In genomic region chr11:17276236-17277023, GRCh38 we compare ENCODE assay signal across 1 cellular context.
TF ChIP-seq lines count a peak whose summit lies in the region.

Gene NUCB2, plus strand, starts transcription at chr11:17276739. Its CDS starts 18,585 bp downstream, at chr11:17295324.

TF ChIP-seq in K562, 482 proteins besides CTCF, POLR2A, EP300 and RAD21 (continued from another document and continues in another):
- TF ChIP-seq ZNF655 (CRISPR knock-in tag; IDR thresholded peaks at IDR 0.05), result no peak
- TF ChIP-seq ZNF445 (CRISPR knock-in tag; IDR thresholded peaks at IDR 0.05; ENCODE audit: low read depth), result no peak
- no peak for TF ChIP-seq CBFA2T2 (conservative IDR thresholded peaks at IDR 0.05)
- TF ChIP-seq PML (IDR thresholded peaks at IDR 0.05; ENCODE audit: low read length), result peak; percentile 25; the same call in 1 of the 2 replicates
- TF ChIP-seq YY1 (IDR thresholded peaks at IDR 0.05; ENCODE audit: borderline replicate concordance in 1 of 3, control insufficient read depth in 1 of 3, extremely low read depth in 1 of 3, insufficient read depth in 3 of 3, insufficient read length in 1 of 3, insufficient replicate concordance in 2 of 3, low read depth in 1 of 3, low read length in 2 of 3), result peak; percentile 15 to 80 (median 75)
- TF ChIP-seq IFI16 (CRISPR knock-in tag; IDR thresholded peaks at IDR 0.05), result no peak
- no peak for TF ChIP-seq ZKSCAN3 (CRISPR knock-in tag; IDR thresholded peaks at IDR 0.05)
- TF ChIP-seq ZNF764 (CRISPR knock-in tag; IDR thresholded peaks at IDR 0.05; ENCODE audit: low read depth), result no peak
- peak; percentile 100 for TF ChIP-seq RBM25 (IDR thresholded peaks at IDR 0.05; ENCODE audit: low read depth, low read length, severe bottlenecking)
- TF ChIP-seq BRD9 (IDR thresholded peaks at IDR 0.05; ENCODE audit: low read depth, partially characterized antibody), result no peak
- peak; percentile 87 to 93 for TF ChIP-seq E2F6 (IDR thresholded peaks at IDR 0.05; ENCODE audit: borderline replicate concordance in 1 of 2, extremely low read depth in 1 of 2, insufficient read depth in 1 of 2, insufficient read length in 1 of 2, low read depth in 1 of 2, low read length in 1 of 2, poor library complexity in 1 of 2, severe bottlenecking in 1 of 2)
- TF ChIP-seq CREB3 (tag; conservative IDR thresholded peaks at IDR 0.05; ENCODE audit: low read depth), result no peak
- TF ChIP-seq MAZ (CRISPR knock-in tag; conservative IDR thresholded peaks at IDR 0.05 in 1 of 2, IDR thresholded peaks at IDR 0.05 in 1 of 2), result peak; percentile 85 to 90
- no peak for TF ChIP-seq BCOR (IDR thresholded peaks at IDR 0.05)
- no peak for TF ChIP-seq ZNF134 (CRISPR knock-in tag; conservative IDR thresholded peaks at IDR 0.05)
- TF ChIP-seq FOXK1 (CRISPR knock-in tag; IDR thresholded peaks at IDR 0.05; ENCODE audit: borderline replicate concordance), result 0 out of 2 replicates have a peak, but pooled peaks have one; percentile 57
- no peak for TF ChIP-seq MED1 (CRISPR knock-in tag; IDR thresholded peaks at IDR 0.05; ENCODE audit: borderline replicate concordance)
- peak; percentile 47; the same call in 1 of the 2 replicates for TF ChIP-seq NFIC (IDR thresholded peaks at IDR 0.05)
- TF ChIP-seq ZNF444 (CRISPR knock-in tag; IDR thresholded peaks at IDR 0.05), result no peak
- TF ChIP-seq THRA (IDR thresholded peaks at IDR 0.05), result no peak
- no peak for TF ChIP-seq ZFP30 (CRISPR knock-in tag; IDR thresholded peaks at IDR 0.05; ENCODE audit: borderline replicate concordance)
- no peak for TF ChIP-seq KHSRP (IDR thresholded peaks at IDR 0.05)
- peak; percentile 49 for TF ChIP-seq SAP30 (IDR thresholded peaks at IDR 0.05; ENCODE audit: borderline replicate concordance, insufficient read depth, low read depth, low read length, poor library complexity, severe bottlenecking)
- peak in 1 of 2 experiments; percentile 38; a peak in 1 of 4 replicates for TF ChIP-seq TRIM24 (IDR thresholded peaks at IDR 0.05)
- TF ChIP-seq STAG1 (CRISPR knock-in tag; IDR thresholded peaks at IDR 0.05; ENCODE audit: borderline replicate concordance), result no peak
- TF ChIP-seq ELF1 (tag; IDR thresholded peaks at IDR 0.05), result no peak
- TF ChIP-seq ZNF184 (CRISPR knock-in tag; IDR thresholded peaks at IDR 0.05), result no peak
- no peak for TF ChIP-seq SNIP1 (IDR thresholded peaks at IDR 0.05; ENCODE audit: low read depth)
- peak in 1 of 2 experiments; percentile 25; a peak in 1 of 4 replicates for TF ChIP-seq HDAC1 (IDR thresholded peaks at IDR 0.05)
- TF ChIP-seq KLF1 (tag; IDR thresholded peaks at IDR 0.05), result peak; percentile 84
- TF ChIP-seq ARNT (IDR thresholded peaks at IDR 0.05), result no peak
- TF ChIP-seq E2F3 (CRISPR knock-in tag; IDR thresholded peaks at IDR 0.05), result peak; percentile 95
- peak; percentile 98 for TF ChIP-seq RBFOX2 (IDR thresholded peaks at IDR 0.05; ENCODE audit: low read depth, low read length)
- TF ChIP-seq MYC (IDR thresholded peaks at IDR 0.05; ENCODE audit: low read depth, low read length), result peak; percentile 11
- 0 out of 2 replicates have a peak, but pooled peaks have one; percentile 48 for TF ChIP-seq MYC (CRISPR knock-in tag; IDR thresholded peaks at IDR 0.05; ENCODE audit: borderline replicate concordance, low read depth)
- no peak for TF ChIP-seq ZNF551 (CRISPR knock-in tag; IDR thresholded peaks at IDR 0.05)
- peak; percentile 80 for TF ChIP-seq KDM5B (IDR thresholded peaks at IDR 0.05; ENCODE audit: insufficient replicate concordance, low read depth, low read length)
- TF ChIP-seq E2F4 (CRISPR knock-in tag; IDR thresholded peaks at IDR 0.05; ENCODE audit: low read depth), result peak; percentile 83; the same call in 1 of the 2 replicates
- TF ChIP-seq ZBTB12 (CRISPR knock-in tag; IDR thresholded peaks at IDR 0.05), result no peak
- no peak for TF ChIP-seq IRF2 (CRISPR knock-in tag; IDR thresholded peaks at IDR 0.05)
- no peak for TF ChIP-seq ILF3 (IDR thresholded peaks at IDR 0.05; ENCODE audit: borderline replicate concordance)
- 0 out of 2 replicates have a peak, but pooled peaks have one; percentile 57 for TF ChIP-seq TOE1 (IDR thresholded peaks at IDR 0.05; ENCODE audit: borderline replicate concordance)
- TF ChIP-seq TOE1 (CRISPR knock-in tag; IDR thresholded peaks at IDR 0.05; ENCODE audit: borderline replicate concordance, low read depth), result no peak
- no peak for TF ChIP-seq RBM39 (optimal IDR thresholded peaks at IDR 0.05; ENCODE audit: low read depth, low read length)
- TF ChIP-seq ZNF583 (CRISPR knock-in tag; IDR thresholded peaks at IDR 0.05), result peak; percentile 84
- TF ChIP-seq ZNF699 (CRISPR knock-in tag; IDR thresholded peaks at IDR 0.05; ENCODE audit: insufficient replicate concordance), result no peak
- peak; percentile 96 for TF ChIP-seq CREB3L1 (IDR thresholded peaks at IDR 0.05; ENCODE audit: borderline replicate concordance, low read depth)
- no peak for TF ChIP-seq SIX5 (IDR thresholded peaks at IDR 0.05; ENCODE audit: borderline replicate concordance in 1 of 2, insufficient read depth in 1 of 2, low read depth in 1 of 2, low read length in 2 of 2)
- TF ChIP-seq IRF9 (tag; IDR thresholded peaks at IDR 0.05), result no peak
- TF ChIP-seq GABPB2 (CRISPR knock-in tag; conservative IDR thresholded peaks at IDR 0.05), result no peak
- peak; percentile 83 for TF ChIP-seq E2F5 (CRISPR knock-in tag; IDR thresholded peaks at IDR 0.05)
- TF ChIP-seq ETV6 (IDR thresholded peaks at IDR 0.05; ENCODE audit: borderline replicate concordance in 1 of 2, low read depth in 2 of 2, low read length in 1 of 2), result 0 out of 4 replicates have a peak, but pooled peaks of 1 of the 2 experiments have one; percentile 26
- TF ChIP-seq ETV6 (CRISPR knock-in tag; IDR thresholded peaks at IDR 0.05; ENCODE audit: borderline replicate concordance), result no peak
- TF ChIP-seq RAD51 (IDR thresholded peaks at IDR 0.05; ENCODE audit: borderline replicate concordance, low read depth), result no peak
- peak; percentile 74 for TF ChIP-seq RB1 (IDR thresholded peaks at IDR 0.05; ENCODE audit: low read depth)
- no peak for TF ChIP-seq TSC22D4 (tag; IDR thresholded peaks at IDR 0.05)
- no peak for TF ChIP-seq CAMTA2 (CRISPR knock-in tag; conservative IDR thresholded peaks at IDR 0.05)
- no peak; a peak in 1 of 4 replicates for TF ChIP-seq ZNF639 (CRISPR knock-in tag; conservative IDR thresholded peaks at IDR 0.05 in 1 of 2, IDR thresholded peaks at IDR 0.05 in 1 of 2)
- TF ChIP-seq ZNF584 (CRISPR knock-in tag; IDR thresholded peaks at IDR 0.05; ENCODE audit: low read depth), result peak; percentile 73; the same call in 1 of the 2 replicates
- no peak for TF ChIP-seq PRMT5 (CRISPR knock-in tag; IDR thresholded peaks at IDR 0.05)
- TF ChIP-seq ZNF277 (CRISPR knock-in tag; IDR thresholded peaks at IDR 0.05; ENCODE audit: borderline replicate concordance), result no peak
- TF ChIP-seq KLF6 (CRISPR knock-in tag; IDR thresholded peaks at IDR 0.05; ENCODE audit: borderline replicate concordance), result 0 out of 2 replicates have a peak, but pooled peaks have one; percentile 11
- TF ChIP-seq MBD2 (IDR thresholded peaks at IDR 0.05; ENCODE audit: borderline replicate concordance, low read depth), result peak; percentile 96
